In genomic region chrX:48003758-48004457, GRCh38 we compare ENCODE assay signal across 8 cellular contexts. TPM values are rescaled to one million over a fixed set of nuclear protein-coding genes. Genes with fewer than 3 reads are reported as not detected.
DNase-seq lines count a peak whose midpoint lies in the region; ATAC-seq, FAIRE-seq and TF ChIP-seq lines count a peak whose summit lies in the region.

Gene ZNF182 (minus strand): TSS chrX:48003989. CDS start chrX:48002609, 1,380 bp downstream.

- H3K4me3 Mint-ChIP-seq in nephron progenitor cell, result peak within 1 kb of the TSS; percentile 98

- H3K4me1 Mint-ChIP-seq in nephron progenitor cell, result peaks cover 16% of the 10 kb centered on the region

- TF ChIP-seq POLR2A in H54 (IDR thresholded peaks at IDR 0.05; ENCODE audit: low read depth, low read length) (peak; percentile 37; the same call in 1 of the 2 replicates), Raji (IDR thresholded peaks at IDR 0.05; ENCODE audit: insufficient read depth, low read depth, low read length) (peak; percentile 67)

- peak within 1 kb of the TSS; percentile 80 for H3K4me3 ChIP-seq in fibroblast of the aortic adventitia (ENCODE audit: low read depth, low read length)

- DNase-seq in ELF-1 (ENCODE audit: low read depth, low spot score) (peak; percentile 99), H54 (ENCODE audit: insufficient read length, low spot score) (peak; percentile 47), M059J (ENCODE audit: low read depth) (peak; percentile 92), fibroblast of the aortic adventitia (ENCODE audit: low read depth) (peak; percentile 85), nephron progenitor cell (peak; percentile 94)
- peak; percentile 96 for DNase-seq in activated effector memory CD4-positive, alpha-beta T cell treated with anti-CD3 and anti-CD28 coated beads, Interleukin-2, amount 50 U/mL, for 16 hours
- DNase-seq in stimulated activated naive CD8-positive, alpha-beta T cell treated with anti-CD3 and anti-CD28 coated beads, Interleukin-15, Interleukin-2, amounts not matched to agents 100 U/mL and 50 U/mL, for 24 hours, result peak; percentile 91

- TF ChIP-seq CTCF in fibroblast of the aortic adventitia (IDR thresholded peaks at IDR 0.05; ENCODE audit: insufficient read depth, low read length) (no peak), nephron progenitor cell (IDR thresholded peaks at IDR 0.05) (no peak)

- no peak for FAIRE-seq in H54 (lab: Jason Lieb, UNC)

- peak within 1 kb of the TSS; percentile 90 for H3K27ac Mint-ChIP-seq in nephron progenitor cell

- peaks cover 20% of the 10 kb centered on the region for H3K36me3 Mint-ChIP-seq in nephron progenitor cell (ENCODE audit: low read depth)

- H3K27me3 Mint-ChIP-seq in nephron progenitor cell (ENCODE audit: low read depth, poor library complexity), result peaks cover 2% of the 10 kb centered on the region

- peak; percentile 96 for ATAC-seq in stimulated activated naive CD8-positive, alpha-beta T cell treated with anti-CD3 and anti-CD28 coated beads, Interleukin-15, Interleukin-2, amounts not matched to agents 100 U/mL and 50 U/mL, for 24 hours

- H3K9me3 Mint-ChIP-seq in nephron progenitor cell, result peaks cover 35% of the 10 kb centered on the region

RNA-seq across cellular contexts. Expression of gene ZNF182, which starts in this region (rescaled TPM):
- 4.1 and 5.7 TPM in 2 replicates for total RNA-seq in M059J (2014; rRNA removed; shearing (Covaris generic))
- 3.0 and 5.4 TPM in 2 replicates for total RNA-seq in fibroblast of the aortic adventitia (ENCODE audit: low replicate concordance)

Comparison
In these comparisons a context has a peak if more than half of its experiments do, and no peak if none do; other contexts are left out.
1. Peak in every context shown above with its lines: DNase-seq, ATAC-seq and H3K4me3 ChIP-seq.
2. DNase-seq: peak in every context shown above with its lines; median percentile 99 in ELF-1; 96 in activated effector memory CD4-positive, alpha-beta T cell treated with anti-CD3 and anti-CD28 coated beads, Interleukin-2, amount 50 U/mL, for 16 hours; 94 in nephron progenitor cell; 92 in M059J; 91 in stimulated activated naive CD8-positive, alpha-beta T cell treated with anti-CD3 and anti-CD28 coated beads, Interleukin-15, Interleukin-2, amounts not matched to agents 100 U/mL and 50 U/mL, for 24 hours; 85 in fibroblast of the aortic adventitia; 47 in H54.